32 cellular contexts compared by ENCODE assay signal in the genomic region with DNA sequence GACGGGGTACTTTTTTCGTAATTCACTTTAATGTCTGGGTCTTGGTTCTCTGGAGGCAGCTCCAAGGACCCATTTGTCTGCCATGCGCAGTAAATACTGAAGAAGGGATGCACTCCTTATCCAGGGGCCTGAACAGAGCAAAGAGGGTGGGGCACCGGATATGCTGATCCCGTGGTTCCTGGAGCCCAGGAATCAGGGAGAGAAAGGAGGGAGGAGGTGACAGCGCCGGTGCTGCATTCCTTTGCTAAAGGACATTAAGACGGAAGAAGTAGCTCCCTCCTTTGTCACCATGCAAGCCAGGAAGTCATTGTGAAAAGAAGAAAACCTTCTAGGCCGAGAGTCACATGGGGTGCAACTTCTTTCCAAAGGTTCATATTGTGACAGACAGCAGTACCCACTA.
"Had no signal": no experiment of that assay in that cellular context is flagged by ENCODE, and none has a peak within 500 bp of the region (broad histone marks: within the 10 kb centered on the region; RNA-seq: fewer than 3 reads in every experiment).

No MANE protein-coding gene starts in this region.

- H3K36me3 ChIP-seq: brain microvascular endothelial cell had no signal

- H3K4me3 ChIP-seq: PC-9 had no signal

- H3K27me3 ChIP-seq: brain microvascular endothelial cell had no signal

- H3K27ac ChIP-seq: brain microvascular endothelial cell, PC-9, RWPE1, VCaP had no signal

- H3K4me2 ChIP-seq: PC-9 had no signal

- H2AFZ ChIP-seq: PC-9 had no signal

- ATAC-seq: activated CD8-positive, alpha-beta T cell treated with anti-CD3 and anti-CD28 coated beads for 36 hours; activated T-cell treated with anti-CD3 and anti-CD28 coated beads, Interleukin-2, amount 50 U/mL, for 72 hours; activated T-helper 17 cell treated with anti-CD3 and anti-CD28 coated beads, Interleukin-2, amount 50 U/mL, for 72 hours; Right ventricle myocardium inferior had no signal

- H3K9me3 Mint-ChIP-seq: activated CD8-positive, alpha-beta T cell treated with anti-CD3 and anti-CD28 coated beads for 36 hours; activated naive CD8-positive, alpha-beta T cell treated with anti-CD3 and anti-CD28 coated beads for 36 hours; activated T-helper 17 cell treated with anti-CD3 and anti-CD28 coated beads, Interleukin-2, amount 50 U/mL, for 72 hours had no signal

- H3K4me1 Mint-ChIP-seq: activated T-helper 17 cell treated with anti-CD3 and anti-CD28 coated beads, Interleukin-2, amount 50 U/mL, for 72 hours had no signal

- H3K4me3 Mint-ChIP-seq: activated CD8-positive, alpha-beta T cell treated with anti-CD3 and anti-CD28 coated beads for 36 hours; activated naive CD8-positive, alpha-beta T cell treated with anti-CD3 and anti-CD28 coated beads for 36 hours; activated T-cell treated with anti-CD3 and anti-CD28 coated beads, Interleukin-2, amount 50 U/mL, for 72 hours; activated T-helper 17 cell treated with anti-CD3 and anti-CD28 coated beads, Interleukin-2, amount 50 U/mL, for 72 hours had no signal

- H3K27ac Mint-ChIP-seq: activated CD8-positive, alpha-beta T cell treated with anti-CD3 and anti-CD28 coated beads for 36 hours; activated naive CD8-positive, alpha-beta T cell treated with anti-CD3 and anti-CD28 coated beads for 36 hours; activated T-cell treated with anti-CD3 and anti-CD28 coated beads, Interleukin-2, amount 50 U/mL, for 72 hours; activated T-helper 17 cell treated with anti-CD3 and anti-CD28 coated beads, Interleukin-2, amount 50 U/mL, for 72 hours had no signal

- H3K27me3 Mint-ChIP-seq: activated CD8-positive, alpha-beta T cell treated with anti-CD3 and anti-CD28 coated beads for 36 hours; activated naive CD8-positive, alpha-beta T cell treated with anti-CD3 and anti-CD28 coated beads for 36 hours; activated T-helper 17 cell treated with anti-CD3 and anti-CD28 coated beads, Interleukin-2, amount 50 U/mL, for 72 hours had no signal

- DNase-seq: activated CD4-positive, alpha-beta T cell treated with anti-CD3 and anti-CD28 coated beads for 1 hour; activated CD4-positive, alpha-beta T cell treated with anti-CD3 and anti-CD28 coated beads for 48 hours; activated CD4-positive, alpha-beta T cell treated with anti-CD3 and anti-CD28 coated beads, Interleukin-2, amount 50 U/mL, for 4 hours; activated CD4-positive, CD25-positive, alpha-beta regulatory T cell; activated CD8-positive, alpha-beta T cell treated with anti-CD3 and anti-CD28 coated beads for 36 hours; activated effector memory CD4-positive, alpha-beta T cell treated with anti-CD3 and anti-CD28 coated beads, Interleukin-2, amount 50 U/mL, for 16 hours; activated naive CD4-positive, alpha-beta T cell; activated naive CD4-positive, alpha-beta T cell treated with anti-CD3 and anti-CD28 coated beads, Interleukin-2, amount 50 U/mL, for 16 hours; activated naive CD8-positive, alpha-beta T cell treated with anti-CD3 and anti-CD28 coated beads for 36 hours; activated T-cell treated with anti-CD3 and anti-CD28 coated beads, Interleukin-2, amount 50 U/mL, for 1 hour; activated T-cell treated with anti-CD3 and anti-CD28 coated beads, Interleukin-2, amount 50 U/mL, for 72 hours; amniotic stem cell; aorta; brain microvascular endothelial cell; central memory CD4-positive, alpha-beta T cell; NCI-H1105; NCI-H1417 treated with DMSO at 0.1 percent for 48 hours; NCI-H1930; NCI-H2081 treated with DMSO at 0.1 percent for 48 hours; NCI-H226; NCI-H446 treated with DMSO at 0.1 percent for 48 hours; NCI-H524; NK-92 treated with Interleukin-12 subunit alpha and Interleukin-12 subunit beta, amount 100 ng/mL, for 24 hours; PC-9; SW 1271; T-helper 1 cell; T-helper 2 cell; T-helper 9 cell had no signal

- H3K36me3 Mint-ChIP-seq: activated naive CD8-positive, alpha-beta T cell treated with anti-CD3 and anti-CD28 coated beads for 36 hours had no signal
